Comparison of ENCODE assay signal across 13 cellular contexts in the genomic region with DNA sequence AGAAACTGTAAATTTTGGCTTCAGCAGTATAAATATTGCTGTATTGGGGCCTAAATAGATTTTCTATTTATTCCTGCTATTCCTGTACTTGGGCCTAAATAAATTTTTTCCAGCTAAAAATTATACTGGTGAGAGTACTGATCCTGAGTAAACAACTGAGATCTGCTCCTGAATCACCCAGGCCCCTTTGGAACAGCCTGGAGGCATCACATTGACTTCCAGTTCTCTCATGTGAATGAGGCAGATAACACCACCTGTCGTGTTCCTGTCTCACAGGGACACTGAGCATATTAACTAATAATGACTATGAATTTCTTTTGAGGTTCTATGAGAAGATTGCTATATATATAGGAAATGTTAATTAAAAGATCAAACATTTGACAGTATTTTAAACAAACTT.
DNase-seq lines count a peak whose midpoint lies in the region; ATAC-seq and TF ChIP-seq lines count a peak whose summit lies in the region.
"Had no signal": no experiment of that assay in that cellular context is flagged by ENCODE, and none has a peak within 500 bp of the region (broad histone marks: within the 10 kb centered on the region; RNA-seq: fewer than 3 reads in every experiment).

No MANE protein-coding gene starts in this region.

- H3K4me3 ChIP-seq in PC-3 (ENCODE audit: low read length), result no peak overlapping the region
- H3K4me3 ChIP-seq: BLaER1, GM12878, GM23338 had no signal

- POLR2A ChIA-PET in PC-3 (lab: Charles Lee; ENCODE audit: unreplicated experiment), result no interaction called here

- H3K36me3 ChIP-seq in PC-3 (ENCODE audit: low read depth, low read length), result no peaks in the 10 kb centered on the region
- H3K36me3 ChIP-seq: BLaER1 had no signal

- H3F3A ChIP-seq in PC-3 (ENCODE audit: low read length, unreplicated experiment), result no peaks in the 10 kb centered on the region

- TF ChIP-seq CTCF in PC-3 (conservative IDR thresholded peaks at IDR 0.05; ENCODE audit: low read depth, low read length), result no peak

- no TSS peak for BruUV-seq in PC-3 (replicated peaks; lab: Mats Ljungman, UMichigan)

- H3K4me2 ChIP-seq in PC-3 (ENCODE audit: low read length), result no peak overlapping the region
- H3K4me2 ChIP-seq: BLaER1, GM23338 had no signal

- CTCF ChIA-PET in PC-3 (lab: Charles Lee), result no interaction called here

- 0 out of 2 replicates have a peak, but pooled peaks cover 3% of the 10 kb centered on the region for H3K9me2 ChIP-seq in PC-3 (replicated peaks; ENCODE audit: low read length)

- H3K79me2 ChIP-seq in PC-3 (ENCODE audit: low read length), result no peaks in the 10 kb centered on the region

- no peaks in the 10 kb centered on the region for H3K27me3 ChIP-seq in PC-3 (ENCODE audit: low read length)
- H3K27me3 ChIP-seq: BLaER1 had no signal

- ATAC-seq in PC-3 (no peak), HG03159 (IDR thresholded peaks at IDR 0.05; ENCODE audit: unreplicated experiment) (no peak)
- ATAC-seq: GM12878, GM23338 had no signal

- no peak overlapping the region for H3K27ac ChIP-seq in PC-3 (ENCODE audit: low read length)
- H3K27ac ChIP-seq: BLaER1 had no signal

- no peaks in the 10 kb centered on the region for H3K4me1 ChIP-seq in PC-3 (ENCODE audit: insufficient read depth, low read length)
- H3K4me1 ChIP-seq: BLaER1, Caco-2 had no signal

- H2AFZ ChIP-seq in PC-3 (ENCODE audit: low read length), result no peak overlapping the region
- H2AFZ ChIP-seq: GM23338 had no signal

- DNase-seq in SHP77 (lab: John Stamatoyannopoulos, UW) (peak; percentile 30 to 33), SHP77 treated with DMSO at 0.1 percent for 48 hours (lab: John Stamatoyannopoulos, UW) (no peak), NCI-H146 (lab: John Stamatoyannopoulos, UW) (peak; percentile 63), PC-3 (peak; percentile 12), AG20443 (ENCODE audit: low spot score) (no peak)
- no peak for DNase-seq in stimulated activated CD4-positive, alpha-beta T cell treated with anti-CD3 and anti-CD28 coated beads, Interleukin-4, amount 100 ng/mL, for 4 hours
- DNase-seq: Caco-2; CD8-positive, alpha-beta memory T cell; H7 had no signal

- H3K9me3 ChIP-seq in PC-3 (ENCODE audit: low read length), result no peaks in the 10 kb centered on the region
- H3K9me3 ChIP-seq: BLaER1, Caco-2 had no signal

- no peaks in the 10 kb centered on the region for H4K20me1 ChIP-seq in PC-3 (ENCODE audit: low read length)
- H4K20me1 ChIP-seq: BLaER1 had no signal

- no peak overlapping the region for H3K9ac ChIP-seq in PC-3 (ENCODE audit: low read length)
- H3K9ac ChIP-seq: BLaER1 had no signal

- intact Hi-C loops in PC-3 (cut with micrococcal nuclease), result no loop called here

Comparison
In these comparisons a context has a peak if more than half of its experiments do, and no peak if none do; other contexts are left out.
1. DNase-seq: peak in SHP77 (2 of 2), NCI-H146 (single experiment) and PC-3 (single experiment); none in SHP77 treated with DMSO at 0.1 percent for 48 hours (single experiment), stimulated activated CD4-positive, alpha-beta T cell treated with anti-CD3 and anti-CD28 coated beads, Interleukin-4, amount 100 ng/mL, for 4 hours (0 of 2) and AG20443 (single experiment).